ENCODE assay signal across 32 cellular contexts in the genomic region with DNA sequence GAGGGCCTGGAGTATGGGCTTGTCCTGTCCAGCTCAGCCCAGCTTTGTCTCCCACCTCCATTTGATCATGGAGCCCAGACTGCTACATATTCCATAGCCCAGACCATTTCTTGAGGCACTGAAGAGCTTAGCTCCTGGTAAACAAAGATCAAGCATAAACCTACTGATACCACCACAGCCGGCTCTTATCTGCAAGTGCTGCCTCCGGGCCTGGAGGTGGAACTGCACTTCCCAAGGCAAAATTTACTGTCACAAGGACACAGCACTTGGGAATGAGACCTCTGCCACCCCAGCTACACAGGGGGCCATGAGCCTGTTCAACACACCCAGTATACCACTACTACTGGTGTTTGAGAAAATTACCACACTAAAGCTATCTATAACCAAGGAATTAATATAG. TPM values are rescaled to one million over a fixed set of nuclear protein-coding genes. Genes with fewer than 3 reads are reported as not detected.
"Had no signal": no experiment of that assay in that cellular context is flagged by ENCODE, and none has a peak within 500 bp of the region (broad histone marks: within the 10 kb centered on the region; RNA-seq: fewer than 3 reads in every experiment).

No MANE protein-coding gene starts in this region.

- H3K9me3 Mint-ChIP-seq: type B pancreatic cell had no signal

- H3K27me3 ChIP-seq: left lung, pancreas, sigmoid colon, spleen, suprapubic skin, tibial nerve, uterus had no signal

- H3K4me3 Mint-ChIP-seq: immature natural killer cell; naive thymus-derived CD4-positive, alpha-beta T cell; natural killer cell treated with Interleukin-12 subunit alpha and Interleukin-12 subunit beta and Interleukin-15 and Interleukin-18, amount 100 ng/mL, for 72 hours; stimulated activated effector memory CD8-positive, alpha-beta T cell treated with anti-CD3 and anti-CD28 coated beads, Interleukin-12 subunit alpha, Interleukin-12 subunit beta, amount 100 ng/mL, for 72 hours; stimulated activated naive CD8-positive, alpha-beta T cell treated with anti-CD3 and anti-CD28 coated beads, Interleukin-15, Interleukin-2, amounts not matched to agents 100 ng/mL and 50 ng/mL, for 24 hours; type B pancreatic cell had no signal

- H3K27ac ChIP-seq: left lung, pancreas, prostate gland, sigmoid colon, spleen, suprapubic skin, tibial nerve, uterus had no signal

- H3K36me3 ChIP-seq: left lung, pancreas, prostate gland, sigmoid colon, spleen, suprapubic skin, tibial nerve, uterus had no signal

- ATAC-seq: left colon; left lung; mucosa of descending colon; naive thymus-derived CD4-positive, alpha-beta T cell; pancreas; right cardiac atrium had no signal

- H3K9me3 ChIP-seq: mucosa of descending colon, pancreas, prostate gland, sigmoid colon, suprapubic skin, uterus had no signal

- H3K27ac Mint-ChIP-seq: immature natural killer cell; naive thymus-derived CD4-positive, alpha-beta T cell; natural killer cell treated with Interleukin-12 subunit alpha and Interleukin-12 subunit beta and Interleukin-15 and Interleukin-18, amount 100 ng/mL, for 72 hours; stimulated activated effector memory CD8-positive, alpha-beta T cell treated with anti-CD3 and anti-CD28 coated beads, Interleukin-12 subunit alpha, Interleukin-12 subunit beta, amount 100 ng/mL, for 72 hours; stimulated activated naive CD8-positive, alpha-beta T cell treated with anti-CD3 and anti-CD28 coated beads, Interleukin-15, Interleukin-2, amounts not matched to agents 100 ng/mL and 50 ng/mL, for 24 hours; type B pancreatic cell had no signal

- H3K4me1 ChIP-seq: left lung, prostate gland, sigmoid colon, spleen, suprapubic skin, uterus had no signal

- H3K4me1 Mint-ChIP-seq: immature natural killer cell; naive thymus-derived CD4-positive, alpha-beta T cell; stimulated activated effector memory CD8-positive, alpha-beta T cell treated with anti-CD3 and anti-CD28 coated beads, Interleukin-12 subunit alpha, Interleukin-12 subunit beta, amount 100 ng/mL, for 72 hours had no signal

- DNase-seq: hypothalamus; immature natural killer cell; left colon; left lung; midbrain; mucosa of descending colon; naive thymus-derived CD4-positive, alpha-beta T cell; nucleus accumbens; pancreas; retina; right cardiac atrium; sigmoid colon; small intestine; spleen; stimulated activated CD4-positive, alpha-beta T cell treated with anti-CD3 and anti-CD28 coated beads, Interleukin-4, amount 100 ng/mL, for 24 hours; stimulated activated naive CD4-positive, alpha-beta T cell; uterus had no signal

- H3K27me3 Mint-ChIP-seq: natural killer cell treated with Interleukin-12 subunit alpha and Interleukin-12 subunit beta and Interleukin-15 and Interleukin-18, amount 100 ng/mL, for 72 hours; stimulated activated naive CD8-positive, alpha-beta T cell treated with anti-CD3 and anti-CD28 coated beads, Interleukin-15, Interleukin-2, amounts not matched to agents 100 ng/mL and 50 ng/mL, for 24 hours; type B pancreatic cell had no signal

- H3K4me3 ChIP-seq: left lung, lung, mucosa of descending colon, pancreas, prostate gland, sigmoid colon, spleen, suprapubic skin, tibial nerve, uterus had no signal

- H3K36me3 Mint-ChIP-seq: naive thymus-derived CD4-positive, alpha-beta T cell; stimulated activated effector memory CD8-positive, alpha-beta T cell treated with anti-CD3 and anti-CD28 coated beads, Interleukin-12 subunit alpha, Interleukin-12 subunit beta, amount 100 ng/mL, for 72 hours; type B pancreatic cell had no signal

RNA-seq across cellular contexts. Expression of a gene that starts 53.7 kb away (rescaled TPM):
- total RNA-seq: kidney; left colon; left lung; liver; lung; mesenteric fat pad; mucosa of descending colon; myocyte; naive thymus-derived CD4-positive, alpha-beta T cell; natural killer cell treated with Interleukin-12 subunit alpha and Interleukin-12 subunit beta and Interleukin-15 and Interleukin-18, amount 100 ng/mL, for 72 hours; osteoblast; pancreas; prostate gland; right cardiac atrium; sigmoid colon; spleen; subcutaneous adipose tissue; suprapubic skin; tibial nerve; ureter; uterus had no signal
- polyA plus RNA-seq: immature natural killer cell; liver; lung; naive thymus-derived CD4-positive, alpha-beta T cell; pancreas; right cardiac atrium; sigmoid colon; small intestine; spleen had no signal
